ENCODE assay signal across 1 cellular context in genomic region chr4:70687821-70688794, GRCh38.
TF ChIP-seq lines count a peak whose summit lies in the region.

Gene UTP3, plus strand, starts transcription at chr4:70688532. Its CDS starts 146 bp downstream, at chr4:70688678.

TF ChIP-seq in SK-N-SH, 30 proteins besides CTCF, POLR2A, EP300 and RAD21 (continued from another document):
- TF ChIP-seq, protein P1, sequence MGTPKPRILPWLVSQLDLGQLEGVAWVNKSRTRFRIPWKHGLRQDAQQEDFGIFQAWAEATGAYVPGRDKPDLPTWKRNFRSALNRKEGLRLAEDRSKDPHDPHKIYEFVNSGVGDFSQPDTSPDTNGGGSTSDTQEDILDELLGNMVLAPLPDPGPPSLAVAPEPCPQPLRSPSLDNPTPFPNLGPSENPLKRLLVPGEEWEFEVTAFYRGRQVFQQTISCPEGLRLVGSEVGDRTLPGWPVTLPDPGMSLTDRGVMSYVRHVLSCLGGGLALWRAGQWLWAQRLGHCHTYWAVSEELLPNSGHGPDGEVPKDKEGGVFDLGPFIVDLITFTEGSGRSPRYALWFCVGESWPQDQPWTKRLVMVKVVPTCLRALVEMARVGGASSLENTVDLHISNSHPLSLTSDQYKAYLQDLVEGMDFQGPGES (IDR thresholded peaks at IDR 0.05; ENCODE audit: low read depth, low read length): peak; percentile 27; the same call in 1 of the 2 replicates
- 0 out of 2 replicates have a peak, but pooled peaks have one; percentile 24 for TF ChIP-seq PBX3 (IDR thresholded peaks at IDR 0.05)
- TF ChIP-seq TEAD4 (IDR thresholded peaks at IDR 0.05; ENCODE audit: borderline replicate concordance, insufficient read depth): 0 out of 2 replicates have a peak, but pooled peaks have one; percentile 18
- TF ChIP-seq, protein P2, sequence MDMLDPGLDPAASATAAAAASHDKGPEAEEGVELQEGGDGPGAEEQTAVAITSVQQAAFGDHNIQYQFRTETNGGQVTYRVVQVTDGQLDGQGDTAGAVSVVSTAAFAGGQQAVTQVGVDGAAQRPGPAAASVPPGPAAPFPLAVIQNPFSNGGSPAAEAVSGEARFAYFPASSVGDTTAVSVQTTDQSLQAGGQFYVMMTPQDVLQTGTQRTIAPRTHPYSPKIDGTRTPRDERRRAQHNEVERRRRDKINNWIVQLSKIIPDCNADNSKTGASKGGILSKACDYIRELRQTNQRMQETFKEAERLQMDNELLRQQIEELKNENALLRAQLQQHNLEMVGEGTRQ (IDR thresholded peaks at IDR 0.05; ENCODE audit: borderline replicate concordance, low read depth, low read length): peak; percentile 22
- peak; percentile 77 for TF ChIP-seq SMC3 (IDR thresholded peaks at IDR 0.05; ENCODE audit: low read depth, low read length)
- TF ChIP-seq MXI1 (IDR thresholded peaks at IDR 0.05; ENCODE audit: low read depth, low read length): peak; percentile 91
- TF ChIP-seq NRF1 (IDR thresholded peaks at IDR 0.05; ENCODE audit: low read depth, low read length): peak; percentile 34; the same call in 1 of the 2 replicates
- peak; percentile 90 for TF ChIP-seq ELF1 (IDR thresholded peaks at IDR 0.05)
- 0 out of 2 replicates have a peak, but pooled peaks have one; percentile 20 for TF ChIP-seq RXRA (IDR thresholded peaks at IDR 0.05; ENCODE audit: borderline replicate concordance, low read depth)
- TF ChIP-seq, protein P3, sequence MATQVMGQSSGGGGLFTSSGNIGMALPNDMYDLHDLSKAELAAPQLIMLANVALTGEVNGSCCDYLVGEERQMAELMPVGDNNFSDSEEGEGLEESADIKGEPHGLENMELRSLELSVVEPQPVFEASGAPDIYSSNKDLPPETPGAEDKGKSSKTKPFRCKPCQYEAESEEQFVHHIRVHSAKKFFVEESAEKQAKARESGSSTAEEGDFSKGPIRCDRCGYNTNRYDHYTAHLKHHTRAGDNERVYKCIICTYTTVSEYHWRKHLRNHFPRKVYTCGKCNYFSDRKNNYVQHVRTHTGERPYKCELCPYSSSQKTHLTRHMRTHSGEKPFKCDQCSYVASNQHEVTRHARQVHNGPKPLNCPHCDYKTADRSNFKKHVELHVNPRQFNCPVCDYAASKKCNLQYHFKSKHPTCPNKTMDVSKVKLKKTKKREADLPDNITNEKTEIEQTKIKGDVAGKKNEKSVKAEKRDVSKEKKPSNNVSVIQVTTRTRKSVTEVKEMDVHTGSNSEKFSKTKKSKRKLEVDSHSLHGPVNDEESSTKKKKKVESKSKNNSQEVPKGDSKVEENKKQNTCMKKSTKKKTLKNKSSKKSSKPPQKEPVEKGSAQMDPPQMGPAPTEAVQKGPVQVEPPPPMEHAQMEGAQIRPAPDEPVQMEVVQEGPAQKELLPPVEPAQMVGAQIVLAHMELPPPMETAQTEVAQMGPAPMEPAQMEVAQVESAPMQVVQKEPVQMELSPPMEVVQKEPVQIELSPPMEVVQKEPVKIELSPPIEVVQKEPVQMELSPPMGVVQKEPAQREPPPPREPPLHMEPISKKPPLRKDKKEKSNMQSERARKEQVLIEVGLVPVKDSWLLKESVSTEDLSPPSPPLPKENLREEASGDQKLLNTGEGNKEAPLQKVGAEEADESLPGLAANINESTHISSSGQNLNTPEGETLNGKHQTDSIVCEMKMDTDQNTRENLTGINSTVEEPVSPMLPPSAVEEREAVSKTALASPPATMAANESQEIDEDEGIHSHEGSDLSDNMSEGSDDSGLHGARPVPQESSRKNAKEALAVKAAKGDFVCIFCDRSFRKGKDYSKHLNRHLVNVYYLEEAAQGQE (IDR thresholded peaks at IDR 0.05; ENCODE audit: low read depth, low read length): peak; percentile 32; the same call in 1 of the 2 replicates
